8 cellular contexts compared by ENCODE assay signal in the genomic region with DNA sequence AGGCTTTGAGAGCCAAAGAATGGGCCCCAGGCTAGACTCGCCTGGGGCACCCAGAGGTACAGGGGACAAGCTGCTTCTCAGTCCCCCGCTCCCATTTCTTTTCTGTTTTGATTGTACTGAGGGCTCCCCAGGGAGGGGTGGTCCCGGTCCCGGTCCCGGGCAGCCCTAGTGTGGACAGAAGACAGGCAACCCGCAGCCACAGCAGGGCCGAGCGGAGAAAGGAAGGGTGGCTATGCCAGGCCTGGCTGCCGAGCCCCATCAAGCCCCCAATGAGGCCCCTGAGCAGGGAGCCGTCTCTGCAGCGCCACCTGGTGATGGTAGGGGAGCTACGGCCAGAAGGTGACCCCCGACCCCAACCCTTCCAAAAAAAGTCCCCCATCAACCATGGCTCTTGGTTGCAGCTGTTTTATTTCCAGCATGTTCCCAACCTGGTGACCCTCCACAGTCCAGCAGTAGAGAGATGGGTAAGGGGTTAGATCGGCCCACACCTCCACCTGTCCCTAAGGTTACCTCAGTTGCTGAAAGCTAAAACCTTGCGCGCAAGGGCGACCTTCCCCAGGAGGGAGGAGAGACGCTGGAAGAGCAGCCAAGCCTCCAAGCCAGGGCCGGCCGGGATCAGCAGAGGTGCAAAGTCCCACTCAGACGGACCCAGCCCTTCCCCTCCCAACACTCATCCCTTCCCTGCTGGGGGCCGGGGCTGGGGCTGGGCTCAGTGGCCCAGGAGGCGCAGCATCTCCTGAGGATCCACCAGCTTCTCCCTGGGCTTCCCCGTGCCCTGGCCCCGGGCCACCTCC. TPM values are rescaled to one million over a fixed set of nuclear protein-coding genes. Genes with fewer than 3 reads are reported as not detected.
DNase-seq lines count a peak whose midpoint lies in the region; ATAC-seq, FAIRE-seq and TF ChIP-seq lines count a peak whose summit lies in the region.

No MANE protein-coding gene starts in this region.

- no peak overlapping the region for H2AFZ ChIP-seq in HepG2 (ENCODE audit: low read length)

- no peaks in the 10 kb centered on the region for H3K9me3 ChIP-seq in HepG2 (ENCODE audit: low read length)

- H3K4me3 ChIP-seq in LNCaP clone FGC (ENCODE audit: low read depth, low read length) (no peak overlapping the region), HepG2 (replicated peaks in 1 of 3; ENCODE audit: insufficient read depth in 1 of 3, low read depth in 2 of 3, low read length in 3 of 3) (no peak overlapping the region; a peak in 1 of 6 replicates)

- TF ChIP-seq CTCF in LNCaP clone FGC (IDR thresholded peaks at IDR 0.05; ENCODE audit: control insufficient read depth, extremely low read depth, insufficient read depth) (peak; percentile 64), HepG2 (CRISPR knock-in tag; IDR thresholded peaks at IDR 0.05) (peak; percentile 88)

- peak; percentile 63 for DNase-seq in EL
- DNase-seq in LNCaP clone FGC (ENCODE audit: low read depth) = no peak
- peak; percentile 39 for DNase-seq in activated CD4-positive, CD25-positive, alpha-beta regulatory T cell treated with anti-CD3 and anti-CD28 coated beads, Interleukin-2, amount 50 U/mL, for 16 hours (ENCODE audit: low read depth, low spot score)
- peak; percentile 42 for DNase-seq in central memory CD4-positive, alpha-beta T cell
- peak; percentile 59 for DNase-seq in HepG2 (ENCODE audit: low spot score)
- DNase-seq in stimulated activated CD4-positive, alpha-beta T cell treated with anti-CD3 and anti-CD28 coated beads, TNF-alpha, amount 100 ng/mL, for 4 hours (ENCODE audit: low read depth in 3 of 3) = peak; percentile 43 to 60 (median 60)
- no peak for DNase-seq in amniotic stem cell (lab: John Stamatoyannopoulos, UW)

- no peaks in the 10 kb centered on the region for H3K79me2 ChIP-seq in HepG2 (ENCODE audit: insufficient read depth, low read length)

- 43% methylated on average over 20 of the region's 25 CpGs for WGBS in HepG2 (ENCODE audit: low lambda C conversion rate)

- H3K27me3 ChIP-seq in HepG2 (ENCODE audit: control insufficient read depth in 1 of 2, insufficient read depth in 2 of 2, low read length in 2 of 2) = peaks cover 12 to 33% of the 10 kb centered on the region in 2 experiments; a peak in 4 of 5 replicates

- FAIRE-seq in HepG2 (lab: Jason Lieb, UNC) = peak; percentile 39

- BruUV-seq in HepG2 (replicated peaks; lab: Mats Ljungman, UMichigan) = no TSS peak

- H3K36me3 ChIP-seq in HepG2 (replicated peaks in 1 of 2; ENCODE audit: control insufficient read depth in 1 of 2, insufficient read depth in 2 of 2, low read length in 2 of 2) = peaks cover 3 to 4% of the 10 kb centered on the region in 2 experiments; a peak in 3 of 5 replicates

- ATAC-seq in HepG2 = peak; percentile 52
- no peak for ATAC-seq in GM21619 (IDR thresholded peaks at IDR 0.05; ENCODE audit: unreplicated experiment)

- CTCF ChIA-PET in HepG2 (lab: Yijun Ruan, JAX; ENCODE audit: low intra/inter-chr PET ratio, low total read pairs) = interaction anchor here (0.6 to 2.6 kb wide), 6 partner anchors 12 to 205 kb away, joined by 3 to 30 read pairs (median 6); no protein-coding TSS in a partner anchor

- TF ChIP-seq EP300 in HepG2 (IDR thresholded peaks at IDR 0.05; ENCODE audit: low read depth in 2 of 2, low read length in 2 of 2) (peak in 1 of 2 experiments; percentile 16; a peak in 1 of 4 replicates), HepG2 (CRISPR knock-in tag; IDR thresholded peaks at IDR 0.05; ENCODE audit: borderline replicate concordance) (no peak)

- POLR2A ChIA-PET in HepG2 (lab: Yijun Ruan, JAX) = interaction anchor here (0.8 to 3.9 kb wide), 9 partner anchors 10 to 126 kb away, joined by 3 to 55 read pairs (median 4); partner anchors contain the start of genes FDXR, NAT9 and RAB37

- H3K4me1 ChIP-seq in HepG2 (ENCODE audit: insufficient read depth, low read length) = peaks cover 38% of the 10 kb centered on the region

- 0 out of 4 replicates have a peak, but pooled peaks of 1 of the 2 experiments have one; percentile 12 for TF ChIP-seq POLR2A in HepG2 (IDR thresholded peaks at IDR 0.05; ENCODE audit: insufficient read depth in 1 of 2, low read depth in 2 of 2, low read length in 2 of 2)

- H4K20me1 ChIP-seq in HepG2 (ENCODE audit: insufficient read depth, low read length) = no peaks in the 10 kb centered on the region

- no peak overlapping the region for H3K27ac ChIP-seq in HepG2 (ENCODE audit: extremely low read length, insufficient read depth, low read length)

- intact Hi-C loops in HepG2 (cut with micrococcal nuclease; ENCODE audit: unreplicated experiment) = loop anchor here (1.0 to 10.0 kb wide), 3 partner anchors 20 to 208 kb away; no protein-coding TSS in a partner anchor

- peak overlapping the region; percentile 12; the same call in 1 of the 2 replicates for H3K4me2 ChIP-seq in HepG2 (ENCODE audit: low read depth, low read length)

- H3K9ac ChIP-seq in HepG2 (ENCODE audit: insufficient read depth, low read depth, low read length) = no peak overlapping the region

- in situ Hi-C loops in HepG2 (cut with HindIII; ENCODE audit: extremely low pct_ligation_motif_present, low pct_unique_long_range_greater_than_20kb) = loop anchor here (5.0 kb wide), 1 partner anchor 70 kb away; no protein-coding TSS in a partner anchor

- peak; percentile 59 for TF ChIP-seq RAD21 in HepG2 (CRISPR knock-in tag; IDR thresholded peaks at IDR 0.05)

RNA-seq across cellular contexts. Expression of gene GRIN2C, which starts 2.6 kb away (rescaled TPM):
- 0.11 TPM in 1 of 2 replicates, not detected in the other for total RNA-seq in HepG2 (2016; rRNA removed; fragmentation: Illumina TruSeq; extraction: Trizol)
- total RNA-seq in HepG2 (2016; cell fraction: cytosol; rRNA removed; fragmentation: Illumina TruSeq; extraction: Trizol; ENCODE audit: low read depth) = not detected in 2 replicates
- total RNA-seq in HepG2 (2016; cell fraction: insoluble cytoplasmic fraction; rRNA removed; fragmentation: Illumina TruSeq; extraction: Trizol) = 0.15 TPM in 1 of 2 replicates, not detected in the other
- total RNA-seq in HepG2 (2016; cell fraction: membrane; rRNA removed; fragmentation: Illumina TruSeq; extraction: Trizol) = not detected in 2 replicates
- 0.28 and 0.44 TPM in 2 replicates for total RNA-seq in HepG2 (2016; cell fraction: nucleus; rRNA removed; fragmentation: Illumina TruSeq; extraction: Trizol)
- polyA plus RNA-seq in HepG2 (2011; rRNA removed) = 0.03 and 0.07 TPM in 2 replicates
- 0.01 TPM in 2 replicates for polyA plus RNA-seq in HepG2 (2011; cell fraction: cytosol; rRNA removed)
- 0.17 and 0.29 TPM in 2 replicates for polyA plus RNA-seq in HepG2 (2011; cell fraction: nucleus; rRNA removed)
- 0.03 and 0.08 TPM in 2 replicates for polyA plus RNA-seq in HepG2 (2012)
- polyA plus RNA-seq in HepG2 (2016; cell fraction: cytosol; fragmentation: Illumina TruSeq; extraction: Trizol; ENCODE audit: low read depth) = not detected in 2 replicates
- not detected in 2 replicates for polyA plus RNA-seq in HepG2 (2016; cell fraction: insoluble cytoplasmic fraction; fragmentation: Illumina TruSeq; extraction: Trizol; ENCODE audit: low read depth)
- not detected in 2 replicates for polyA plus RNA-seq in HepG2 (2016; cell fraction: membrane; fragmentation: Illumina TruSeq; extraction: Trizol; ENCODE audit: low read depth)
- 0.15 and 0.44 TPM in 2 replicates for polyA plus RNA-seq in HepG2 (2016; cell fraction: nucleus; fragmentation: Illumina TruSeq; extraction: Trizol; ENCODE audit: insufficient read depth, low read depth)
- 0.14 TPM in 1 of 2 replicates, not detected in the other for polyA minus RNA-seq in HepG2 (2011; rRNA and poly(A)+ RNA removed; ENCODE audit: low replicate concordance)
- not detected in 2 replicates for polyA minus RNA-seq in HepG2 (2011; cell fraction: cytosol; rRNA and poly(A)+ RNA removed)
- polyA minus RNA-seq in HepG2 (2011; cell fraction: nucleus; rRNA and poly(A)+ RNA removed) = 0.52 TPM in 1 of 2 replicates, not detected in the other

RNA-seq across cellular contexts. Expression of gene FDXR, which starts 10.5 kb away (rescaled TPM):
- total RNA-seq in HepG2 (2016; rRNA removed; fragmentation: Illumina TruSeq; extraction: Trizol) = 99.0 and 116 TPM in 2 replicates
- total RNA-seq in HepG2 (2016; cell fraction: cytosol; rRNA removed; fragmentation: Illumina TruSeq; extraction: Trizol; ENCODE audit: low read depth) = 17.2 and 18.6 TPM in 2 replicates
- total RNA-seq in HepG2 (2016; cell fraction: insoluble cytoplasmic fraction; rRNA removed; fragmentation: Illumina TruSeq; extraction: Trizol) = 96.0 and 122 TPM in 2 replicates
- 33.1 and 34.8 TPM in 2 replicates for total RNA-seq in HepG2 (2016; cell fraction: membrane; rRNA removed; fragmentation: Illumina TruSeq; extraction: Trizol)
- 59.6 and 66.9 TPM in 2 replicates for total RNA-seq in HepG2 (2016; cell fraction: nucleus; rRNA removed; fragmentation: Illumina TruSeq; extraction: Trizol)
- 23.4 and 27.7 TPM in 2 replicates for polyA plus RNA-seq in HepG2 (2011; rRNA removed)
- 25.9 and 36.5 TPM in 2 replicates for polyA plus RNA-seq in HepG2 (2011; cell fraction: cytosol; rRNA removed)
- polyA plus RNA-seq in HepG2 (2011; cell fraction: nucleus; rRNA removed) = 50.2 and 50.3 TPM in 2 replicates
- polyA plus RNA-seq in HepG2 (2012) = 12.3 and 15.3 TPM in 2 replicates
- polyA plus RNA-seq in HepG2 (2016; cell fraction: cytosol; fragmentation: Illumina TruSeq; extraction: Trizol; ENCODE audit: low read depth) = 13.6 and 16.1 TPM in 2 replicates
- polyA plus RNA-seq in HepG2 (2016; cell fraction: insoluble cytoplasmic fraction; fragmentation: Illumina TruSeq; extraction: Trizol; ENCODE audit: low read depth) = 83.4 and 93.7 TPM in 2 replicates
- 21.8 and 25.0 TPM in 2 replicates for polyA plus RNA-seq in HepG2 (2016; cell fraction: membrane; fragmentation: Illumina TruSeq; extraction: Trizol; ENCODE audit: low read depth)
- 111 and 113 TPM in 2 replicates for polyA plus RNA-seq in HepG2 (2016; cell fraction: nucleus; fragmentation: Illumina TruSeq; extraction: Trizol; ENCODE audit: insufficient read depth, low read depth)
- polyA minus RNA-seq in HepG2 (2011; rRNA and poly(A)+ RNA removed; ENCODE audit: low replicate concordance) = 11.0 and 40.8 TPM in 2 replicates
- polyA minus RNA-seq in HepG2 (2011; cell fraction: cytosol; rRNA and poly(A)+ RNA removed) = 14.0 and 15.4 TPM in 2 replicates
- 10.0 and 10.6 TPM in 2 replicates for polyA minus RNA-seq in HepG2 (2011; cell fraction: nucleus; rRNA and poly(A)+ RNA removed)

RNA-seq across cellular contexts. Expression of gene FADS6, which starts 31.1 kb away (rescaled TPM):
- total RNA-seq in HepG2 (2016; rRNA removed; fragmentation: Illumina TruSeq; extraction: Trizol) = 0.11 TPM in 1 of 2 replicates, not detected in the other
- 0.09 TPM in 1 of 2 replicates, not detected in the other for total RNA-seq in HepG2 (2016; cell fraction: cytosol; rRNA removed; fragmentation: Illumina TruSeq; extraction: Trizol; ENCODE audit: low read depth)
- total RNA-seq in HepG2 (2016; cell fraction: insoluble cytoplasmic fraction; rRNA removed; fragmentation: Illumina TruSeq; extraction: Trizol) = 0.11 TPM in 1 of 2 replicates, not detected in the other
- total RNA-seq in HepG2 (2016; cell fraction: membrane; rRNA removed; fragmentation: Illumina TruSeq; extraction: Trizol) = not detected in 2 replicates
- total RNA-seq in HepG2 (2016; cell fraction: nucleus; rRNA removed; fragmentation: Illumina TruSeq; extraction: Trizol) = 0.28 TPM in 1 of 2 replicates, not detected in the other
- 0.11 and 0.20 TPM in 2 replicates for polyA plus RNA-seq in HepG2 (2011; rRNA removed)
- 0.14 and 0.15 TPM in 2 replicates for polyA plus RNA-seq in HepG2 (2011; cell fraction: cytosol; rRNA removed)
- 0.47 and 1.1 TPM in 2 replicates for polyA plus RNA-seq in HepG2 (2011; cell fraction: nucleus; rRNA removed)
- polyA plus RNA-seq in HepG2 (2012) = not detected in 2 replicates
- 0.18 TPM in 1 of 2 replicates, not detected in the other for polyA plus RNA-seq in HepG2 (2016; cell fraction: cytosol; fragmentation: Illumina TruSeq; extraction: Trizol; ENCODE audit: low read depth)
- 0.10 TPM in 1 of 2 replicates, not detected in the other for polyA plus RNA-seq in HepG2 (2016; cell fraction: insoluble cytoplasmic fraction; fragmentation: Illumina TruSeq; extraction: Trizol; ENCODE audit: low read depth)
- not detected in 2 replicates for polyA plus RNA-seq in HepG2 (2016; cell fraction: membrane; fragmentation: Illumina TruSeq; extraction: Trizol; ENCODE audit: low read depth)
- not detected in 2 replicates for polyA plus RNA-seq in HepG2 (2016; cell fraction: nucleus; fragmentation: Illumina TruSeq; extraction: Trizol; ENCODE audit: insufficient read depth, low read depth)
- 0.32 TPM in 1 of 2 replicates, not detected in the other for polyA minus RNA-seq in HepG2 (2011; rRNA and poly(A)+ RNA removed; ENCODE audit: low replicate concordance)
- not detected in 2 replicates for polyA minus RNA-seq in HepG2 (2011; cell fraction: cytosol; rRNA and poly(A)+ RNA removed)
- not detected in 2 replicates for polyA minus RNA-seq in HepG2 (2011; cell fraction: nucleus; rRNA and poly(A)+ RNA removed)

Comparison
In these comparisons a context has a peak if more than half of its experiments do, and no peak if none do; other contexts are left out.
1. DNase-seq: peak in EL (single experiment), activated CD4-positive, CD25-positive, alpha-beta regulatory T cell treated with anti-CD3 and anti-CD28 coated beads, Interleukin-2, amount 50 U/mL, for 16 hours (single experiment), central memory CD4-positive, alpha-beta T cell (single experiment), HepG2 (single experiment) and stimulated activated CD4-positive, alpha-beta T cell treated with anti-CD3 and anti-CD28 coated beads, TNF-alpha, amount 100 ng/mL, for 4 hours (3 of 3); none in LNCaP clone FGC (single experiment) and amniotic stem cell (single experiment).